ENCODE assay signal across 1 cellular context in the genomic region with DNA sequence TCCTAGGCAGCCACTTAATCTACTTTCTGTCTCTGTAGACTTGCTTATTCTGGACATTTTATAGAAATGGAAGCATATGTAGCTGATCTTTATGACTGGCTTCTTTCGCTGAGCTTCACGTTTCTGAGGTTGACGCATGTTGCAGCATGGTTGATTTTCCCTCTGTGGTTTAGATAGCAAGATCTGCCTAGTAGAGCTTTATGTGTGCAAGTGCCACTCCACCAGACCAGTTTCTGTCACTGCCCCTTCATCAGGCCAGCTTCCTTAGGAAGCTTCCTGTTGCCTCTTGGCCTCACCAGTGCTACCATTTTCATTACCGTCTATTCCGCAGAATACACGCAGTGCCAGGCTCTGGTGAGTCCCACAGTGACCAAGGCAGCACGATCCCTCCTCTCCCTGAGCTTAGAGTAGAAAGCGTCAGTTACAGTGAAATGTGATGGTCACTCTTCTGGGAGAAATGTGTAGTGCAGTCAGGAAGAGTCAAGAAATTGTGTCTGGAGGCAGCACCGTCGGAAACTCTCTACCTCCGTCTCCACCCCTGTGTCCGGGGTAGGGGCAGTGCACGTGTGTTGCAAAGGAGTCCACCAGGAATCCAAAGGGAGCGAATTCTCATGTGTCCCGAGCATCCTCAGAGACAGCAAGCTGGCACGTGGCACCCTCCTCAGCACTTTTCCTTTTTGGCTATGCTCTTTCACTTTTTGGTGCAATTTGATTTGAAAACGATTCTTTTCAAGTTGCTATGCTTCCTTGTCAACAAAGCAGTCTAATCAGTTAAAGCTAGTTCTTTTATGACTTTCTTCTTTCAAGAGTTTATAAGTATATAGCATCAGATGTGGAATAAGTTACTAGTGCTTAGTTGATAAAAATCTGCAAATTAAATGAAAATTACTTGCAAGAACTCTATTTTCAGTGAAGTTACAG.
TF ChIP-seq lines count a peak whose summit lies in the region.

No MANE protein-coding gene starts in this region.

TF ChIP-seq in HepG2, 621 proteins besides CTCF, POLR2A, EP300 and RAD21:
- no peak for TF ChIP-seq ZNF468 (CRISPR knock-in tag; IDR thresholded peaks at IDR 0.05)
- no peak for TF ChIP-seq ZIK1 (CRISPR knock-in tag; IDR thresholded peaks at IDR 0.05; ENCODE audit: borderline replicate concordance, low read depth)
- no peak for TF ChIP-seq RARA (CRISPR knock-in tag; IDR thresholded peaks at IDR 0.05)
- no peak for TF ChIP-seq ZNF180 (CRISPR knock-in tag; IDR thresholded peaks at IDR 0.05; ENCODE audit: borderline replicate concordance, low read depth)
- TF ChIP-seq TCF12 (IDR thresholded peaks at IDR 0.05): no peak
- no peak for TF ChIP-seq TCF12 (CRISPR knock-in tag; IDR thresholded peaks at IDR 0.05)
- TF ChIP-seq, protein P1, sequence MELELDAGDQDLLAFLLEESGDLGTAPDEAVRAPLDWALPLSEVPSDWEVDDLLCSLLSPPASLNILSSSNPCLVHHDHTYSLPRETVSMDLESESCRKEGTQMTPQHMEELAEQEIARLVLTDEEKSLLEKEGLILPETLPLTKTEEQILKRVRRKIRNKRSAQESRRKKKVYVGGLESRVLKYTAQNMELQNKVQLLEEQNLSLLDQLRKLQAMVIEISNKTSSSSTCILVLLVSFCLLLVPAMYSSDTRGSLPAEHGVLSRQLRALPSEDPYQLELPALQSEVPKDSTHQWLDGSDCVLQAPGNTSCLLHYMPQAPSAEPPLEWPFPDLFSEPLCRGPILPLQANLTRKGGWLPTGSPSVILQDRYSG (CRISPR knock-in tag; IDR thresholded peaks at IDR 0.05): no peak
- TF ChIP-seq ZBTB3 (CRISPR knock-in tag; IDR thresholded peaks at IDR 0.05; ENCODE audit: borderline replicate concordance, low read depth): no peak
- TF ChIP-seq MAFF (IDR thresholded peaks at IDR 0.05; ENCODE audit: low read depth, low read length): no peak
- TF ChIP-seq TMF1 (CRISPR knock-in tag; IDR thresholded peaks at IDR 0.05; ENCODE audit: low read depth): no peak
- TF ChIP-seq ZNF367 (CRISPR knock-in tag; IDR thresholded peaks at IDR 0.05; ENCODE audit: borderline replicate concordance): no peak
- TF ChIP-seq, protein P2, sequence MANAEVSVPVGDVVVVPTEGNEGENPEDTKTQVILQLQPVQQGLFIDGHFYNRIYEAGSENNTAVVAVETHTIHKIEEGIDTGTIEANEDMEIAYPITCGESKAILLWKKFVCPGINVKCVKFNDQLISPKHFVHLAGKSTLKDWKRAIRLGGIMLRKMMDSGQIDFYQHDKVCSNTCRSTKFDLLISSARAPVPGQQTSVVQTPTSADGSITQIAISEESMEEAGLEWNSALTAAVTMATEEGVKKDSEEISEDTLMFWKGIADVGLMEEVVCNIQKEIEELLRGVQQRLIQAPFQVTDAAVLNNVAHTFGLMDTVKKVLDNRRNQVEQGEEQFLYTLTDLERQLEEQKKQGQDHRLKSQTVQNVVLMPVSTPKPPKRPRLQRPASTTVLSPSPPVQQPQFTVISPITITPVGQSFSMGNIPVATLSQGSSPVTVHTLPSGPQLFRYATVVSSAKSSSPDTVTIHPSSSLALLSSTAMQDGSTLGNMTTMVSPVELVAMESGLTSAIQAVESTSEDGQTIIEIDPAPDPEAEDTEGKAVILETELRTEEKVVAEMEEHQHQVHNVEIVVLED (CRISPR knock-in tag; IDR thresholded peaks at IDR 0.05; ENCODE audit: borderline replicate concordance): no peak
- TF ChIP-seq, protein P3, sequence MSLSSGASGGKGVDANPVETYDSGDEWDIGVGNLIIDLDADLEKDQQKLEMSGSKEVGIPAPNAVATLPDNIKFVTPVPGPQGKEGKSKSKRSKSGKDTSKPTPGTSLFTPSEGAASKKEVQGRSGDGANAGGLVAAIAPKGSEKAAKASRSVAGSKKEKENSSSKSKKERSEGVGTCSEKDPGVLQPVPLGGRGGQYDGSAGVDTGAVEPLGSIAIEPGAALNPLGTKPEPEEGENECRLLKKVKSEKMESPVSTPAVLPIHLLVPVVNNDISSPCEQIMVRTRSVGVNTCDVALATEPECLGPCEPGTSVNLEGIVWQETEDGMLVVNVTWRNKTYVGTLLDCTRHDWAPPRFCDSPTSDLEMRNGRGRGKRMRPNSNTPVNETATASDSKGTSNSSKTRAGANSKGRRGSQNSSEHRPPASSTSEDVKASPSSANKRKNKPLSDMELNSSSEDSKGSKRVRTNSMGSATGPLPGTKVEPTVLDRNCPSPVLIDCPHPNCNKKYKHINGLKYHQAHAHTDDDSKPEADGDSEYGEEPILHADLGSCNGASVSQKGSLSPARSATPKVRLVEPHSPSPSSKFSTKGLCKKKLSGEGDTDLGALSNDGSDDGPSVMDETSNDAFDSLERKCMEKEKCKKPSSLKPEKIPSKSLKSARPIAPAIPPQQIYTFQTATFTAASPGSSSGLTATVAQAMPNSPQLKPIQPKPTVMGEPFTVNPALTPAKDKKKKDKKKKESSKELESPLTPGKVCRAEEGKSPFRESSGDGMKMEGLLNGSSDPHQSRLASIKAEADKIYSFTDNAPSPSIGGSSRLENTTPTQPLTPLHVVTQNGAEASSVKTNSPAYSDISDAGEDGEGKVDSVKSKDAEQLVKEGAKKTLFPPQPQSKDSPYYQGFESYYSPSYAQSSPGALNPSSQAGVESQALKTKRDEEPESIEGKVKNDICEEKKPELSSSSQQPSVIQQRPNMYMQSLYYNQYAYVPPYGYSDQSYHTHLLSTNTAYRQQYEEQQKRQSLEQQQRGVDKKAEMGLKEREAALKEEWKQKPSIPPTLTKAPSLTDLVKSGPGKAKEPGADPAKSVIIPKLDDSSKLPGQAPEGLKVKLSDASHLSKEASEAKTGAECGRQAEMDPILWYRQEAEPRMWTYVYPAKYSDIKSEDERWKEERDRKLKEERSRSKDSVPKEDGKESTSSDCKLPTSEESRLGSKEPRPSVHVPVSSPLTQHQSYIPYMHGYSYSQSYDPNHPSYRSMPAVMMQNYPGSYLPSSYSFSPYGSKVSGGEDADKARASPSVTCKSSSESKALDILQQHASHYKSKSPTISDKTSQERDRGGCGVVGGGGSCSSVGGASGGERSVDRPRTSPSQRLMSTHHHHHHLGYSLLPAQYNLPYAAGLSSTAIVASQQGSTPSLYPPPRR (CRISPR knock-in tag; IDR thresholded peaks at IDR 0.05; ENCODE audit: borderline replicate concordance): no peak
- TF ChIP-seq ZNF543 (CRISPR knock-in tag; IDR thresholded peaks at IDR 0.05): no peak
- no peak for TF ChIP-seq HNF4G (IDR thresholded peaks at IDR 0.05; ENCODE audit: borderline replicate concordance, low read depth, low read length)
- no peak for TF ChIP-seq HNF4G (CRISPR knock-in tag; IDR thresholded peaks at IDR 0.05; ENCODE audit: borderline replicate concordance, low read depth)
- no peak for TF ChIP-seq SSRP1 (CRISPR knock-in tag; IDR thresholded peaks at IDR 0.05)
- no peak for TF ChIP-seq ATAD3A (CRISPR knock-in tag; IDR thresholded peaks at IDR 0.05)
- TF ChIP-seq PLRG1 (conservative IDR thresholded peaks at IDR 0.05): no peak
- TF ChIP-seq, protein P4, sequence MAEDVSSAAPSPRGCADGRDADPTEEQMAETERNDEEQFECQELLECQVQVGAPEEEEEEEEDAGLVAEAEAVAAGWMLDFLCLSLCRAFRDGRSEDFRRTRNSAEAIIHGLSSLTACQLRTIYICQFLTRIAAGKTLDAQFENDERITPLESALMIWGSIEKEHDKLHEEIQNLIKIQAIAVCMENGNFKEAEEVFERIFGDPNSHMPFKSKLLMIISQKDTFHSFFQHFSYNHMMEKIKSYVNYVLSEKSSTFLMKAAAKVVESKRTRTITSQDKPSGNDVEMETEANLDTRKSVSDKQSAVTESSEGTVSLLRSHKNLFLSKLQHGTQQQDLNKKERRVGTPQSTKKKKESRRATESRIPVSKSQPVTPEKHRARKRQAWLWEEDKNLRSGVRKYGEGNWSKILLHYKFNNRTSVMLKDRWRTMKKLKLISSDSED (CRISPR knock-in tag; IDR thresholded peaks at IDR 0.05): no peak
- no peak for TF ChIP-seq ATF7 (IDR thresholded peaks at IDR 0.05)
- TF ChIP-seq ATF7 (CRISPR knock-in tag; IDR thresholded peaks at IDR 0.05): no peak
- TF ChIP-seq SUZ12 (IDR thresholded peaks at IDR 0.05; ENCODE audit: low read depth, low read length): no peak
